8 cellular contexts compared by ENCODE assay signal in genomic region chr1:206925116-206925736, GRCh38.
DNase-seq lines count a peak whose midpoint lies in the region; ATAC-seq and TF ChIP-seq lines count a peak whose summit lies in the region.

No MANE protein-coding gene starts in this region.

- DNase-seq in activated CD4-positive, CD25-positive, alpha-beta regulatory T cell (lab: John Stamatoyannopoulos, UW), result peak in 3 of 4 experiments; percentile 18 to 28 (median 18)
- peak; percentile 42 for DNase-seq in kidney tubule cell (ENCODE audit: low spot score)
- no peak for DNase-seq in NCI-H128 (lab: John Stamatoyannopoulos, UW; ENCODE audit: unreplicated experiment)
- DNase-seq in amniotic stem cell (lab: John Stamatoyannopoulos, UW), result no peak
- DNase-seq in HuH-7.5 (ENCODE audit: low spot score), result no peak

- TF ChIP-seq CTCF in GM12873 (IDR thresholded peaks at IDR 0.05; ENCODE audit: insufficient read depth, low read depth, low read length, missing control alignments), result peak; percentile 39

- ATAC-seq in GM19467 (IDR thresholded peaks at IDR 0.05; ENCODE audit: unreplicated experiment), result peak; percentile 46
- peak; percentile 64 for ATAC-seq in HG03378 (IDR thresholded peaks at IDR 0.05; ENCODE audit: unreplicated experiment)

Comparison
In these comparisons a context has a peak if more than half of its experiments do, and no peak if none do; other contexts are left out.
1. DNase-seq: peak in activated CD4-positive, CD25-positive, alpha-beta regulatory T cell (3 of 4) and kidney tubule cell (single experiment); none in NCI-H128 (single experiment), amniotic stem cell (single experiment) and HuH-7.5 (single experiment).